8 cellular contexts compared by ENCODE assay signal in genomic region chr9:133348763-133349573, GRCh38. TPM values are rescaled to one million over a fixed set of nuclear protein-coding genes. Genes with fewer than 3 reads are reported as not detected.
DNase-seq lines count a peak whose midpoint lies in the region; ATAC-seq and TF ChIP-seq lines count a peak whose summit lies in the region.

No MANE protein-coding gene starts in this region.

- peak overlapping the region; percentile 81 for H4K5ac ChIP-seq in H9 (ENCODE audit: insufficient read length, low read depth, low read length)

- DNase-seq in H9 (no peak), activated B cell treated with CpG ODN at 0.5 μM for 24 hours (no peak), right cardiac atrium (peak in 1 of 3 donors; percentile 8), epidermal melanocyte (ENCODE audit: insufficient read length, low spot score) (no peak), COLO829 (ENCODE audit: low spot score) (no peak), NCI-H1092 (lab: John Stamatoyannopoulos, UW) (no peak)

- peaks cover 22 to 34% of the 10 kb centered on the region in 2 experiments for H3K4me1 Mint-ChIP-seq in H9
- H3K4me1 Mint-ChIP-seq in activated B cell treated with CpG ODN at 0.5 μM for 24 hours: peaks cover 48% of the 10 kb centered on the region

- ATAC-seq in activated B cell treated with CpG ODN at 0.5 μM for 24 hours (ENCODE audit: low read depth) (no peak), right cardiac atrium (no peak), GM21423 (IDR thresholded peaks at IDR 0.05; ENCODE audit: unreplicated experiment) (no peak)

- H3K27me3 Mint-ChIP-seq in H9 (ENCODE audit: low read depth) (no peaks in the 10 kb centered on the region), activated B cell treated with CpG ODN at 0.5 μM for 24 hours (no peaks in the 10 kb centered on the region)

- CTCF ChIA-PET in activated B cell treated with CpG ODN at 0.5 μM for 24 hours (lab: Charles Lee): no interaction called here

- H3K4me2 ChIP-seq in H9 (ENCODE audit: insufficient read depth, insufficient read length, low read length): peak overlapping the region; percentile 98

- H3K27ac ChIP-seq in H9 (ENCODE audit: insufficient read length, low read depth, low read length) (no peak overlapping the region), right cardiac atrium (ENCODE audit: low read length) (peak overlapping the region; percentile 67), skin epidermis (peak overlapping the region; percentile 75 to 99 (median 95))

- no peaks in the 10 kb centered on the region for H3K27me3 ChIP-seq in H9 (ENCODE audit: insufficient read depth, low read length)
- H3K27me3 ChIP-seq in right cardiac atrium (ENCODE audit: control insufficient read depth, insufficient read depth): no peaks in the 10 kb centered on the region

- H3K18ac ChIP-seq in H9 (ENCODE audit: insufficient read length, low read depth, low read length): peak overlapping the region; percentile 94

- peaks cover 13% of the 10 kb centered on the region; the same call in 1 of the 2 replicates for H3K79me2 ChIP-seq in H9 (ENCODE audit: insufficient read depth, low read length)

- WGBS in H9 (ENCODE audit: extremely low coverage, insufficient read length, low lambda C conversion rate): no CpG with 5 or more reads among the region's 23 CpGs
- WGBS in right cardiac atrium: 18% methylated on average over 23 of the region's 23 CpGs

- H3K4me3 Mint-ChIP-seq in H9: peak overlapping the region; percentile 95 to 99
- H3K4me3 Mint-ChIP-seq in activated B cell treated with CpG ODN at 0.5 μM for 24 hours: peak overlapping the region; percentile 99

- no peak overlapping the region for H2BK120ac ChIP-seq in H9 (ENCODE audit: low read depth, low read length, poor library complexity, severe bottlenecking)

- no peaks in the 10 kb centered on the region for H4K20me1 ChIP-seq in H9 (ENCODE audit: control insufficient read depth, insufficient read depth, insufficient read length)

- peak overlapping the region; percentile 97 for H4K91ac ChIP-seq in H9 (ENCODE audit: insufficient read length, low read depth, low read length)

- H3K56ac ChIP-seq in H9 (ENCODE audit: insufficient read length, low read depth, low read length): no peak overlapping the region

- H3T11ph ChIP-seq in H9 (ENCODE audit: low read length): no peak overlapping the region

- peaks cover 10% of the 10 kb centered on the region for H3K79me1 ChIP-seq in H9 (ENCODE audit: insufficient read depth, low read depth, low read length, poor library complexity, severe bottlenecking)

- intact Hi-C loops in activated B cell treated with CpG ODN at 0.5 μM for 24 hours (cut with micrococcal nuclease) (loop anchor here (1.0 to 2.0 kb wide), 5 partner anchors 7 to 137 kb away; partner anchors contain the start of genes SLC2A6, STKLD1, SURF1 and SURF2), right cardiac atrium (cut with DNase I) (no loop called here)

- no peak overlapping the region for H2AFZ ChIP-seq in H9 (ENCODE audit: low read length)

- H2BK15ac ChIP-seq in H9 (ENCODE audit: low read depth, low read length): no peak overlapping the region

- peak overlapping the region; percentile 55 for H2AK5ac ChIP-seq in H9 (ENCODE audit: insufficient read length, low read length)

- no peak overlapping the region for H2BK20ac ChIP-seq in H9 (ENCODE audit: low read depth, low read length, poor library complexity, severe bottlenecking)

- H3K27ac Mint-ChIP-seq in H9 (peak overlapping the region; percentile 97 to 100 (median 99)), activated B cell treated with CpG ODN at 0.5 μM for 24 hours (peak overlapping the region; percentile 96)

- peak overlapping the region; percentile 77 for H3K4me3 ChIP-seq in right cardiac atrium (ENCODE audit: low read length)
- H3K4me3 ChIP-seq in skin epidermis: peak overlapping the region; percentile 61 to 99 (median 89)

- H3K4ac ChIP-seq in H9 (ENCODE audit: low read depth, low read length): peak overlapping the region; percentile 77

- H3K9me3 Mint-ChIP-seq in H9 (peaks cover 0 to 3% of the 10 kb centered on the region in 2 experiments; a peak in 1 of 5 replicates), activated B cell treated with CpG ODN at 0.5 μM for 24 hours (no peaks in the 10 kb centered on the region)

- peak overlapping the region; percentile 4 for H3K23ac ChIP-seq in H9 (ENCODE audit: insufficient read length, low read depth, low read length)

- POLR2A ChIA-PET in activated B cell treated with CpG ODN at 0.5 μM for 24 hours (lab: Charles Lee): interaction anchor here (1.3 to 3.9 kb wide), 5 partner anchors 7 to 319 kb away, joined by 4 to 52 read pairs (median 14); partner anchors contain the start of genes GTF3C5, SURF1, SURF2 and SURF6

- peaks cover 60 to 82% (median 77%) of the 10 kb centered on the region in 3 experiments for H3K36me3 Mint-ChIP-seq in H9 (ENCODE audit: insufficient read depth in 1 of 3, low read depth in 3 of 3)
- H3K36me3 Mint-ChIP-seq in activated B cell treated with CpG ODN at 0.5 μM for 24 hours (ENCODE audit: low read depth): peaks cover 86% of the 10 kb centered on the region

- H3K4me1 ChIP-seq in H9 (ENCODE audit: insufficient read depth, low read length) (no peaks in the 10 kb centered on the region; the same call in 1 of the 2 replicates), right cardiac atrium (ENCODE audit: control insufficient read depth, insufficient read depth, low read length) (peaks cover 11% of the 10 kb centered on the region)

- H2BK5ac ChIP-seq in H9 (ENCODE audit: insufficient read length, low read length): peak overlapping the region; percentile 17

- H4K8ac ChIP-seq in H9 (replicated peaks; ENCODE audit: insufficient read length, low read depth, low read length): no peak overlapping the region

- H3K23me2 ChIP-seq in H9 (ENCODE audit: insufficient read length, low read depth, low read length, poor library complexity, severe bottlenecking): peaks cover 5% of the 10 kb centered on the region

- TF ChIP-seq CTCF in H9 (conservative IDR thresholded peaks at IDR 0.05) (no peak), activated B cell treated with CpG ODN at 0.5 μM for 24 hours (IDR thresholded peaks at IDR 0.05) (no peak)

- no peak overlapping the region for H2BK12ac ChIP-seq in H9 (ENCODE audit: insufficient read length, low read depth, low read length)

- peak overlapping the region; percentile 97 for H3K14ac ChIP-seq in H9 (ENCODE audit: insufficient read depth, low read length)

- no peaks in the 10 kb centered on the region for H3K9me3 ChIP-seq in H9 (ENCODE audit: control insufficient read depth, low read depth, low read length)
- H3K9me3 ChIP-seq in right cardiac atrium (ENCODE audit: control insufficient read depth, low read length): no peaks in the 10 kb centered on the region

- peak overlapping the region; percentile 99 for H3K9ac ChIP-seq in H9 (ENCODE audit: extremely low read depth, insufficient read length, low read length)

RNA-seq across cellular contexts. Expression of gene RPL7A, which starts 0.9 kb away (rescaled TPM):
- 2,874 and 2,895 TPM in 2 replicates for total RNA-seq in H9 (2021)
- total RNA-seq in activated B cell treated with CpG ODN at 0.5 μM for 24 hours: 3,786 and 4,134 TPM in 2 replicates
- total RNA-seq in right cardiac atrium: 1,000 to 10,000 TPM in 3 of 4 donors, 100 to 1,000 TPM in 1; 973 to 1,213 (median 1,047) TPM
- 1,455 TPM for polyA plus RNA-seq in right cardiac atrium

RNA-seq across cellular contexts. Expression of gene MED22, which starts 1.0 kb away (rescaled TPM):
- total RNA-seq in H9 (2021): 60.1 and 63.7 TPM in 2 replicates
- total RNA-seq in activated B cell treated with CpG ODN at 0.5 μM for 24 hours: 40.7 and 45.7 TPM in 2 replicates
- 10 to 100 TPM; 19.0 to 22.7 (median 20.6) TPM for total RNA-seq in right cardiac atrium
- polyA plus RNA-seq in right cardiac atrium: 15.2 TPM

RNA-seq across cellular contexts. Expression of gene SURF1, which starts 7.3 kb away (rescaled TPM):
- total RNA-seq in H9 (2021) (43.3 and 46.8 TPM in 2 replicates), activated B cell treated with CpG ODN at 0.5 μM for 24 hours (33.6 and 38.9 TPM in 2 replicates), right cardiac atrium (10 to 100 TPM; 34.0 to 54.4 (median 43.1) TPM)
- 98.8 TPM for polyA plus RNA-seq in right cardiac atrium

RNA-seq across cellular contexts. Expression of gene SURF2, which starts 7.4 kb away (rescaled TPM):
- total RNA-seq in H9 (2021): 44.4 and 46.1 TPM in 2 replicates
- total RNA-seq in activated B cell treated with CpG ODN at 0.5 μM for 24 hours: 17.3 and 17.8 TPM in 2 replicates
- 10 to 100 TPM; 11.3 to 13.3 (median 12.5) TPM for total RNA-seq in right cardiac atrium
- 23.4 TPM for polyA plus RNA-seq in right cardiac atrium

RNA-seq across cellular contexts. Expression of gene SURF6, which starts 13.0 kb away (rescaled TPM):
- total RNA-seq in H9 (2021): 55.1 and 56.3 TPM in 2 replicates
- 22.4 and 23.9 TPM in 2 replicates for total RNA-seq in activated B cell treated with CpG ODN at 0.5 μM for 24 hours
- 10 to 100 TPM; 10.9 to 13.2 (median 11.9) TPM for total RNA-seq in right cardiac atrium
- polyA plus RNA-seq in right cardiac atrium: 13.9 TPM
